1 cellular context compared by ENCODE assay signal in the genomic region with DNA sequence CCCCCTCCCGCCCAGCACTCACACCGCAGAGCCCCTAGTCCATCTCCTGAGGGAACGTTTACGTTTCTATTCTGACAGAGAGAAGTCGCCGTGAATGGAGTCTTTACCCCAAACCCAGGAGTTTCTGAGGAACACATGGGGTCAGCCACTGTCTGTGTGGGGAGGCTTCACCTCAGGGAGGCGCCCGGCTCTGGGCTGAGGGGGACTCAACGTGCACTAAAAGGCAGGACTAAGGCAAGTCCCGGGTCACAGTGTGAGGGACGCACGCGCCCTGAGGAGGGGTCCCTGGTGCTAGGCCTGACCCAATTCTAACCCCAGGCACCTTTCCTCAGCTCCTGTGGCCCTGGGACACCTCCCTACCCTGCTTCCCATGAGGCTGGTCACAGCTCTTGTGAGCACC.
TF ChIP-seq lines count a peak whose summit lies in the region.

No MANE protein-coding gene starts in this region.

TF ChIP-seq in GM23338, 12 proteins besides CTCF, POLR2A, EP300 and RAD21 (continued from another document):
- TF ChIP-seq, protein P1, sequence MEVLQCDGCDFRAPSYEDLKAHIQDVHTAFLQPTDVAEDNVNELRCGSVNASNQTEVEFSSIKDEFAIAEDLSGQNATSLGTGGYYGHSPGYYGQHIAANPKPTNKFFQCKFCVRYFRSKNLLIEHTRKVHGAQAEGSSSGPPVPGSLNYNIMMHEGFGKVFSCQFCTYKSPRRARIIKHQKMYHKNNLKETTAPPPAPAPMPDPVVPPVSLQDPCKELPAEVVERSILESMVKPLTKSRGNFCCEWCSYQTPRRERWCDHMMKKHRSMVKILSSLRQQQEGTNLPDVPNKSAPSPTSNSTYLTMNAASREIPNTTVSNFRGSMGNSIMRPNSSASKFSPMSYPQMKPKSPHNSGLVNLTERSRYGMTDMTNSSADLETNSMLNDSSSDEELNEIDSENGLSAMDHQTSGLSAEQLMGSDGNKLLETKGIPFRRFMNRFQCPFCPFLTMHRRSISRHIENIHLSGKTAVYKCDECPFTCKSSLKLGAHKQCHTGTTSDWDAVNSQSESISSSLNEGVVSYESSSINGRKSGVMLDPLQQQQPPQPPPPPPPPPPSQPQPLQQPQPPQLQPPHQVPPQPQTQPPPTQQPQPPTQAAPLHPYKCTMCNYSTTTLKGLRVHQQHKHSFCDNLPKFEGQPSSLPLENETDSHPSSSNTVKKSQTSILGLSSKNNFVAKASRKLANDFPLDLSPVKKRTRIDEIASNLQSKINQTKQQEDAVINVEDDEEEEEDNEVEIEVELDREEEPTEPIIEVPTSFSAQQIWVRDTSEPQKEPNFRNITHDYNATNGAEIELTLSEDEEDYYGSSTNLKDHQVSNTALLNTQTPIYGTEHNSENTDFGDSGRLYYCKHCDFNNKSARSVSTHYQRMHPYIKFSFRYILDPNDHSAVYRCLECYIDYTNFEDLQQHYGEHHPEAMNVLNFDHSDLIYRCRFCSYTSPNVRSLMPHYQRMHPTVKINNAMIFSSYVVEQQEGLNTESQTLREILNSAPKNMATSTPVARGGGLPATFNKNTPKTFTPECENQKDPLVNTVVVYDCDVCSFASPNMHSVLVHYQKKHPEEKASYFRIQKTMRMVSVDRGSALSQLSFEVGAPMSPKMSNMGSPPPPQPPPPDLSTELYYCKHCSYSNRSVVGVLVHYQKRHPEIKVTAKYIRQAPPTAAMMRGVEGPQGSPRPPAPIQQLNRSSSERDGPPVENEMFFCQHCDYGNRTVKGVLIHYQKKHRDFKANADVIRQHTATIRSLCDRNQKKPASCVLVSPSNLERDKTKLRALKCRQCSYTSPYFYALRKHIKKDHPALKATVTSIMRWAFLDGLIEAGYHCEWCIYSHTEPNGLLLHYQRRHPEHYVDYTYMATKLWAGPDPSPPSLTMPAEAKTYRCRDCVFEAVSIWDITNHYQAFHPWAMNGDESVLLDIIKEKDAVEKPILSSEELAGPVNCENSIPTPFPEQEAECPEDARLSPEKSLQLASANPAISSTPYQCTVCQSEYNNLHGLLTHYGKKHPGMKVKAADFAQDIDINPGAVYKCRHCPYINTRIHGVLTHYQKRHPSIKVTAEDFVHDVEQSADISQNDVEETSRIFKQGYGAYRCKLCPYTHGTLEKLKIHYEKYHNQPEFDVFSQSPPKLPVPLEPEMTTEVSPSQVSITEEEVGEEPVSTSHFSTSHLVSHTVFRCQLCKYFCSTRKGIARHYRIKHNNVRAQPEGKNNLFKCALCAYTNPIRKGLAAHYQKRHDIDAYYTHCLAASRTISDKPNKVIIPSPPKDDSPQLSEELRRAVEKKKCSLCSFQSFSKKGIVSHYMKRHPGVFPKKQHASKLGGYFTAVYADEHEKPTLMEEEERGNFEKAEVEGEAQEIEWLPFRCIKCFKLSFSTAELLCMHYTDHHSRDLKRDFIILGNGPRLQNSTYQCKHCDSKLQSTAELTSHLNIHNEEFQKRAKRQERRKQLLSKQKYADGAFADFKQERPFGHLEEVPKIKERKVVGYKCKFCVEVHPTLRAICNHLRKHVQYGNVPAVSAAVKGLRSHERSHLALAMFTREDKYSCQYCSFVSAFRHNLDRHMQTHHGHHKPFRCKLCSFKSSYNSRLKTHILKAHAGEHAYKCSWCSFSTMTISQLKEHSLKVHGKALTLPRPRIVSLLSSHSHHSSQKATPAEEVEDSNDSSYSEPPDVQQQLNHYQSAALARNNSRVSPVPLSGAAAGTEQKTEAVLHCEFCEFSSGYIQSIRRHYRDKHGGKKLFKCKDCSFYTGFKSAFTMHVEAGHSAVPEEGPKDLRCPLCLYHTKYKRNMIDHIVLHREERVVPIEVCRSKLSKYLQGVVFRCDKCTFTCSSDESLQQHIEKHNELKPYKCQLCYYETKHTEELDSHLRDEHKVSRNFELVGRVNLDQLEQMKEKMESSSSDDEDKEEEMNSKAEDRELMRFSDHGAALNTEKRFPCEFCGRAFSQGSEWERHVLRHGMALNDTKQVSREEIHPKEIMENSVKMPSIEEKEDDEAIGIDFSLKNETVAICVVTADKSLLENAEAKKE (CRISPR knock-in tag; IDR thresholded peaks at IDR 0.05), result no peak
- TF ChIP-seq EZH2 (IDR thresholded peaks at IDR 0.05; ENCODE audit: low read depth, unreplicated experiment), result no peak
- TF ChIP-seq NANOG (IDR thresholded peaks at IDR 0.05; ENCODE audit: borderline replicate concordance), result no peak
- TF ChIP-seq, protein P2, sequence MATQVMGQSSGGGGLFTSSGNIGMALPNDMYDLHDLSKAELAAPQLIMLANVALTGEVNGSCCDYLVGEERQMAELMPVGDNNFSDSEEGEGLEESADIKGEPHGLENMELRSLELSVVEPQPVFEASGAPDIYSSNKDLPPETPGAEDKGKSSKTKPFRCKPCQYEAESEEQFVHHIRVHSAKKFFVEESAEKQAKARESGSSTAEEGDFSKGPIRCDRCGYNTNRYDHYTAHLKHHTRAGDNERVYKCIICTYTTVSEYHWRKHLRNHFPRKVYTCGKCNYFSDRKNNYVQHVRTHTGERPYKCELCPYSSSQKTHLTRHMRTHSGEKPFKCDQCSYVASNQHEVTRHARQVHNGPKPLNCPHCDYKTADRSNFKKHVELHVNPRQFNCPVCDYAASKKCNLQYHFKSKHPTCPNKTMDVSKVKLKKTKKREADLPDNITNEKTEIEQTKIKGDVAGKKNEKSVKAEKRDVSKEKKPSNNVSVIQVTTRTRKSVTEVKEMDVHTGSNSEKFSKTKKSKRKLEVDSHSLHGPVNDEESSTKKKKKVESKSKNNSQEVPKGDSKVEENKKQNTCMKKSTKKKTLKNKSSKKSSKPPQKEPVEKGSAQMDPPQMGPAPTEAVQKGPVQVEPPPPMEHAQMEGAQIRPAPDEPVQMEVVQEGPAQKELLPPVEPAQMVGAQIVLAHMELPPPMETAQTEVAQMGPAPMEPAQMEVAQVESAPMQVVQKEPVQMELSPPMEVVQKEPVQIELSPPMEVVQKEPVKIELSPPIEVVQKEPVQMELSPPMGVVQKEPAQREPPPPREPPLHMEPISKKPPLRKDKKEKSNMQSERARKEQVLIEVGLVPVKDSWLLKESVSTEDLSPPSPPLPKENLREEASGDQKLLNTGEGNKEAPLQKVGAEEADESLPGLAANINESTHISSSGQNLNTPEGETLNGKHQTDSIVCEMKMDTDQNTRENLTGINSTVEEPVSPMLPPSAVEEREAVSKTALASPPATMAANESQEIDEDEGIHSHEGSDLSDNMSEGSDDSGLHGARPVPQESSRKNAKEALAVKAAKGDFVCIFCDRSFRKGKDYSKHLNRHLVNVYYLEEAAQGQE (IDR thresholded peaks at IDR 0.05; ENCODE audit: unreplicated experiment), result no peak
